ENCODE assay signal across 1 cellular context in the genomic region with DNA sequence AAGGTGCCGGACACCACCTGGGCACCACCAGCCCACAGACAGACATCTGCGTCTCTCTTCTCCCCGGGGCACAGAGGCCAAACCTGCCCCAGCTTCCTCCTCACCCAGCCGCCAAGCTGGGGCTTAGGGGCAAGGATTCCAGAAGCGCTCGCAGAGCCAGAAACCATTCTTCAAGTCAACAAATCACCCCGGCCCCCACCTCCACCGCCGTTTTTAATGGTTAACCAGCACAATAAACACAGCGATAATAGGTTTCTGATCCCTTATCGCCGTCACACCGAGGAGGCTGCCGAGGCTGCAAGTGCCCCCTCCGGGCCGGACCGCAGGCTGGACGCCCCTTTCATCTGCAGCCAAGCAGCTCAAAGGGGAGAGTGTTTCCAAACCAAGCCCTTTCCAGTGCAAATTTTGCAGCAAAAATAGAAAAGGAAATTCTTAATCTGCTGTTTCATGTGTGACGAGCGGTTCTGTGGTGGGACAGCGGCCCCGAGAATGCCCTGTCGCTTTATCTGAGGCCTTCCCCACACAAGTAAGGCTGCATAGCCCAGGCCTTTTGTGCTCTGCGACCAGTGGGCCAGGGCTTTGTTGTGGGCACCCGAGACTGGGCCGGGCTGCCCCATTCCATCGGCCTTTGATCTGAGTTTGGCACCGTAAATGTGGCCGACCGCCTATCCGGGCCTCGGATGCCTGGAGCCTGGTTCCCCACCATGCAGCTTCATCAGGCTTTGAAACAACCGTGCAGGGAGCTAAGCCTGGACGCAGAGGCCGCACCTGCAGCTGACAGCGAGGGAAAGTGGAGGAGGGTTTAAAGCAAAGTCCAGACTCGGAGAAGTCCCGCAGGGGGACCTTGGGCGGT.
TF ChIP-seq lines count a peak whose summit lies in the region.

No MANE protein-coding gene starts in this region.

TF ChIP-seq in HepG2, 621 proteins besides CTCF, POLR2A, EP300 and RAD21 (continued from another document and continues in another):
- TF ChIP-seq, protein P1, sequence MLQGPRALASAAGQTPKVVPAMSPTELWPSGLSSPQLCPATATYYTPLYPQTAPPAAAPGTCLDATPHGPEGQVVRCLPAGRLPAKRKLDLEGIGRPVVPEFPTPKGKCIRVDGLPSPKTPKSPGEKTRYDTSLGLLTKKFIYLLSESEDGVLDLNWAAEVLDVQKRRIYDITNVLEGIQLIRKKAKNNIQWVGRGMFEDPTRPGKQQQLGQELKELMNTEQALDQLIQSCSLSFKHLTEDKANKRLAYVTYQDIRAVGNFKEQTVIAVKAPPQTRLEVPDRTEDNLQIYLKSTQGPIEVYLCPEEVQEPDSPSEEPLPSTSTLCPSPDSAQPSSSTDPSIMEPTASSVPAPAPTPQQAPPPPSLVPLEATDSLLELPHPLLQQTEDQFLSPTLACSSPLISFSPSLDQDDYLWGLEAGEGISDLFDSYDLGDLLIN (CRISPR knock-in tag; IDR thresholded peaks at IDR 0.05; ENCODE audit: borderline replicate concordance): no peak
- TF ChIP-seq ZNF446 (CRISPR knock-in tag; IDR thresholded peaks at IDR 0.05) (no peak), DDIT3 (CRISPR knock-in tag; IDR thresholded peaks at IDR 0.05) (no peak), ZFP36L2 (CRISPR knock-in tag; IDR thresholded peaks at IDR 0.05) (no peak), ZNF550 (CRISPR knock-in tag; IDR thresholded peaks at IDR 0.05; ENCODE audit: borderline replicate concordance) (no peak), ZNF547 (CRISPR knock-in tag; IDR thresholded peaks at IDR 0.05) (no peak), ZFY (CRISPR knock-in tag; IDR thresholded peaks at IDR 0.05) (peak; percentile 63), ZBTB3 (CRISPR knock-in tag; IDR thresholded peaks at IDR 0.05; ENCODE audit: borderline replicate concordance, low read depth) (no peak), ARID2 (CRISPR knock-in tag; IDR thresholded peaks at IDR 0.05; ENCODE audit: borderline replicate concordance) (no peak), RNF2 (conservative IDR thresholded peaks at IDR 0.05; ENCODE audit: low read depth) (no peak), ZNF569 (CRISPR knock-in tag; IDR thresholded peaks at IDR 0.05; ENCODE audit: borderline replicate concordance) (no peak), NR2F6 (IDR thresholded peaks at IDR 0.05) (peak; percentile 66), NR2F6 (CRISPR knock-in tag; IDR thresholded peaks at IDR 0.05) (peak; percentile 70), TGIF2 (CRISPR knock-in tag; IDR thresholded peaks at IDR 0.05) (no peak), SCMH1 (CRISPR knock-in tag; IDR thresholded peaks at IDR 0.05; ENCODE audit: borderline replicate concordance) (no peak), ZNF484 (CRISPR knock-in tag; IDR thresholded peaks at IDR 0.05; ENCODE audit: borderline replicate concordance, low read depth) (no peak), HINFP (CRISPR knock-in tag; IDR thresholded peaks at IDR 0.05; ENCODE audit: low read depth) (0 out of 2 replicates have a peak, but pooled peaks have one; percentile 13), ARNT (IDR thresholded peaks at IDR 0.05) (no peak), ZNF746 (CRISPR knock-in tag; IDR thresholded peaks at IDR 0.05) (peak; percentile 43; the same call in 1 of the 2 replicates), SRF (IDR thresholded peaks at IDR 0.05; ENCODE audit: low read depth, low read length) (no peak), MIXL1 (CRISPR knock-in tag; IDR thresholded peaks at IDR 0.05) (0 out of 2 replicates have a peak, but pooled peaks have one; percentile 51), HNRNPLL (IDR thresholded peaks at IDR 0.05; ENCODE audit: low read depth, low read length, poor library complexity, severe bottlenecking) (peak; percentile 21), ZNF17 (CRISPR knock-in tag; IDR thresholded peaks at IDR 0.05) (no peak), CHD2 (IDR thresholded peaks at IDR 0.05; ENCODE audit: low read depth, low read length) (no peak), GMEB2 (CRISPR knock-in tag; IDR thresholded peaks at IDR 0.05; ENCODE audit: low read depth) (no peak), ZNF335 (CRISPR knock-in tag; IDR thresholded peaks at IDR 0.05) (peak; percentile 57; the same call in 1 of the 2 replicates), HOXA9 (CRISPR knock-in tag; IDR thresholded peaks at IDR 0.05; ENCODE audit: borderline replicate concordance) (no peak), ZNF3 (CRISPR knock-in tag; IDR thresholded peaks at IDR 0.05) (no peak), MZF1 (CRISPR knock-in tag; IDR thresholded peaks at IDR 0.05; ENCODE audit: borderline replicate concordance) (no peak), CC2D1A (CRISPR knock-in tag; IDR thresholded peaks at IDR 0.05) (no peak), PAWR (CRISPR knock-in tag; IDR thresholded peaks at IDR 0.05; ENCODE audit: borderline replicate concordance) (no peak), SUZ12 (IDR thresholded peaks at IDR 0.05; ENCODE audit: low read depth, low read length) (no peak), PHF5A (CRISPR knock-in tag; IDR thresholded peaks at IDR 0.05; ENCODE audit: low read depth, unreplicated experiment) (no peak), CEBPG (CRISPR knock-in tag; IDR thresholded peaks at IDR 0.05) (no peak)
- TF ChIP-seq, protein P2, sequence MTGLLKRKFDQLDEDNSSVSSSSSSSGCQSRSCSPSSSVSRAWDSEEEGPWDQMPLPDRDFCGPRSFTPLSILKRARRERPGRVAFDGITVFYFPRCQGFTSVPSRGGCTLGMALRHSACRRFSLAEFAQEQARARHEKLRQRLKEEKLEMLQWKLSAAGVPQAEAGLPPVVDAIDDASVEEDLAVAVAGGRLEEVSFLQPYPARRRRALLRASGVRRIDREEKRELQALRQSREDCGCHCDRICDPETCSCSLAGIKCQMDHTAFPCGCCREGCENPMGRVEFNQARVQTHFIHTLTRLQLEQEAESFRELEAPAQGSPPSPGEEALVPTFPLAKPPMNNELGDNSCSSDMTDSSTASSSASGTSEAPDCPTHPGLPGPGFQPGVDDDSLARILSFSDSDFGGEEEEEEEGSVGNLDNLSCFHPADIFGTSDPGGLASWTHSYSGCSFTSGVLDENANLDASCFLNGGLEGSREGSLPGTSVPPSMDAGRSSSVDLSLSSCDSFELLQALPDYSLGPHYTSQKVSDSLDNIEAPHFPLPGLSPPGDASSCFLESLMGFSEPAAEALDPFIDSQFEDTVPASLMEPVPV (CRISPR knock-in tag; IDR thresholded peaks at IDR 0.05): no peak; the same call in 1 of the 2 replicates
- TF ChIP-seq, protein P3, sequence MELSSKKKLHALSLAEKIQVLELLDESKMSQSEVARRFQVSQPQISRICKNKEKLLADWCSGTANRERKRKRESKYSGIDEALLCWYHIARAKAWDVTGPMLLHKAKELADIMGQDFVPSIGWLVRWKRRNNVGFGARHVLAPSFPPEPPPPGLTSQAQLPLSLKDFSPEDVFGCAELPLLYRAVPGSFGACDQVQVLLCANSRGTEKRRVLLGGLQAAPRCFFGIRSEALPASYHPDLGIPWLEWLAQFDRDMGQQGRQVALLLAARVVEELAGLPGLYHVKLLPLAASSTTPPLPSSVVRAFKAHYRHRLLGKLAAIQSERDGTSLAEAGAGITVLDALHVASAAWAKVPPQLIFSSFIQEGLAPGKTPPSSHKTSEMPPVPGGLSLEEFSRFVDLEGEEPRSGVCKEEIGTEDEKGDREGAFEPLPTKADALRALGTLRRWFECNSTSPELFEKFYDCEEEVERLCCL (CRISPR knock-in tag; IDR thresholded peaks at IDR 0.05; ENCODE audit: borderline replicate concordance): no peak
- TF ChIP-seq, protein P4, sequence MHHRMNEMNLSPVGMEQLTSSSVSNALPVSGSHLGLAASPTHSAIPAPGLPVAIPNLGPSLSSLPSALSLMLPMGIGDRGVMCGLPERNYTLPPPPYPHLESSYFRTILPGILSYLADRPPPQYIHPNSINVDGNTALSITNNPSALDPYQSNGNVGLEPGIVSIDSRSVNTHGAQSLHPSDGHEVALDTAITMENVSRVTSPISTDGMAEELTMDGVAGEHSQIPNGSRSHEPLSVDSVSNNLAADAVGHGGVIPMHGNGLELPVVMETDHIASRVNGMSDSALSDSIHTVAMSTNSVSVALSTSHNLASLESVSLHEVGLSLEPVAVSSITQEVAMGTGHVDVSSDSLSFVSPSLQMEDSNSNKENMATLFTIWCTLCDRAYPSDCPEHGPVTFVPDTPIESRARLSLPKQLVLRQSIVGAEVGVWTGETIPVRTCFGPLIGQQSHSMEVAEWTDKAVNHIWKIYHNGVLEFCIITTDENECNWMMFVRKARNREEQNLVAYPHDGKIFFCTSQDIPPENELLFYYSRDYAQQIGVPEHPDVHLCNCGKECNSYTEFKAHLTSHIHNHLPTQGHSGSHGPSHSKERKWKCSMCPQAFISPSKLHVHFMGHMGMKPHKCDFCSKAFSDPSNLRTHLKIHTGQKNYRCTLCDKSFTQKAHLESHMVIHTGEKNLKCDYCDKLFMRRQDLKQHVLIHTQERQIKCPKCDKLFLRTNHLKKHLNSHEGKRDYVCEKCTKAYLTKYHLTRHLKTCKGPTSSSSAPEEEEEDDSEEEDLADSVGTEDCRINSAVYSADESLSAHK (CRISPR knock-in tag; IDR thresholded peaks at IDR 0.05; ENCODE audit: borderline replicate concordance): no peak
- TF ChIP-seq, protein P5, sequence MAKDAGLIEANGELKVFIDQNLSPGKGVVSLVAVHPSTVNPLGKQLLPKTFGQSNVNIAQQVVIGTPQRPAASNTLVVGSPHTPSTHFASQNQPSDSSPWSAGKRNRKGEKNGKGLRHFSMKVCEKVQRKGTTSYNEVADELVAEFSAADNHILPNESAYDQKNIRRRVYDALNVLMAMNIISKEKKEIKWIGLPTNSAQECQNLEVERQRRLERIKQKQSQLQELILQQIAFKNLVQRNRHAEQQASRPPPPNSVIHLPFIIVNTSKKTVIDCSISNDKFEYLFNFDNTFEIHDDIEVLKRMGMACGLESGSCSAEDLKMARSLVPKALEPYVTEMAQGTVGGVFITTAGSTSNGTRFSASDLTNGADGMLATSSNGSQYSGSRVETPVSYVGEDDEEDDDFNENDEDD (CRISPR knock-in tag; IDR thresholded peaks at IDR 0.05; ENCODE audit: borderline replicate concordance): no peak
- TF ChIP-seq, protein P6, sequence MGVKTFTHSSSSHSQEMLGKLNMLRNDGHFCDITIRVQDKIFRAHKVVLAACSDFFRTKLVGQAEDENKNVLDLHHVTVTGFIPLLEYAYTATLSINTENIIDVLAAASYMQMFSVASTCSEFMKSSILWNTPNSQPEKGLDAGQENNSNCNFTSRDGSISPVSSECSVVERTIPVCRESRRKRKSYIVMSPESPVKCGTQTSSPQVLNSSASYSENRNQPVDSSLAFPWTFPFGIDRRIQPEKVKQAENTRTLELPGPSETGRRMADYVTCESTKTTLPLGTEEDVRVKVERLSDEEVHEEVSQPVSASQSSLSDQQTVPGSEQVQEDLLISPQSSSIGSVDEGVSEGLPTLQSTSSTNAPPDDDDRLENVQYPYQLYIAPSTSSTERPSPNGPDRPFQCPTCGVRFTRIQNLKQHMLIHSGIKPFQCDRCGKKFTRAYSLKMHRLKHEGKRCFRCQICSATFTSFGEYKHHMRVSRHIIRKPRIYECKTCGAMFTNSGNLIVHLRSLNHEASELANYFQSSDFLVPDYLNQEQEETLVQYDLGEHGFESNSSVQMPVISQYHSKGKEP (CRISPR knock-in tag; IDR thresholded peaks at IDR 0.05): no peak
- TF ChIP-seq, protein P7, sequence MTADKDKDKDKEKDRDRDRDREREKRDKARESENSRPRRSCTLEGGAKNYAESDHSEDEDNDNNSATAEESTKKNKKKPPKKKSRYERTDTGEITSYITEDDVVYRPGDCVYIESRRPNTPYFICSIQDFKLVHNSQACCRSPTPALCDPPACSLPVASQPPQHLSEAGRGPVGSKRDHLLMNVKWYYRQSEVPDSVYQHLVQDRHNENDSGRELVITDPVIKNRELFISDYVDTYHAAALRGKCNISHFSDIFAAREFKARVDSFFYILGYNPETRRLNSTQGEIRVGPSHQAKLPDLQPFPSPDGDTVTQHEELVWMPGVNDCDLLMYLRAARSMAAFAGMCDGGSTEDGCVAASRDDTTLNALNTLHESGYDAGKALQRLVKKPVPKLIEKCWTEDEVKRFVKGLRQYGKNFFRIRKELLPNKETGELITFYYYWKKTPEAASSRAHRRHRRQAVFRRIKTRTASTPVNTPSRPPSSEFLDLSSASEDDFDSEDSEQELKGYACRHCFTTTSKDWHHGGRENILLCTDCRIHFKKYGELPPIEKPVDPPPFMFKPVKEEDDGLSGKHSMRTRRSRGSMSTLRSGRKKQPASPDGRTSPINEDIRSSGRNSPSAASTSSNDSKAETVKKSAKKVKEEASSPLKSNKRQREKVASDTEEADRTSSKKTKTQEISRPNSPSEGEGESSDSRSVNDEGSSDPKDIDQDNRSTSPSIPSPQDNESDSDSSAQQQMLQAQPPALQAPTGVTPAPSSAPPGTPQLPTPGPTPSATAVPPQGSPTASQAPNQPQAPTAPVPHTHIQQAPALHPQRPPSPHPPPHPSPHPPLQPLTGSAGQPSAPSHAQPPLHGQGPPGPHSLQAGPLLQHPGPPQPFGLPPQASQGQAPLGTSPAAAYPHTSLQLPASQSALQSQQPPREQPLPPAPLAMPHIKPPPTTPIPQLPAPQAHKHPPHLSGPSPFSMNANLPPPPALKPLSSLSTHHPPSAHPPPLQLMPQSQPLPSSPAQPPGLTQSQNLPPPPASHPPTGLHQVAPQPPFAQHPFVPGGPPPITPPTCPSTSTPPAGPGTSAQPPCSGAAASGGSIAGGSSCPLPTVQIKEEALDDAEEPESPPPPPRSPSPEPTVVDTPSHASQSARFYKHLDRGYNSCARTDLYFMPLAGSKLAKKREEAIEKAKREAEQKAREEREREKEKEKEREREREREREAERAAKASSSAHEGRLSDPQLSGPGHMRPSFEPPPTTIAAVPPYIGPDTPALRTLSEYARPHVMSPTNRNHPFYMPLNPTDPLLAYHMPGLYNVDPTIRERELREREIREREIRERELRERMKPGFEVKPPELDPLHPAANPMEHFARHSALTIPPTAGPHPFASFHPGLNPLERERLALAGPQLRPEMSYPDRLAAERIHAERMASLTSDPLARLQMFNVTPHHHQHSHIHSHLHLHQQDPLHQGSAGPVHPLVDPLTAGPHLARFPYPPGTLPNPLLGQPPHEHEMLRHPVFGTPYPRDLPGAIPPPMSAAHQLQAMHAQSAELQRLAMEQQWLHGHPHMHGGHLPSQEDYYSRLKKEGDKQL (CRISPR knock-in tag; IDR thresholded peaks at IDR 0.05; ENCODE audit: low read depth): 0 out of 2 replicates have a peak, but pooled peaks have one; percentile 63
